In genomic region chr2:234672498-234673150, GRCh38 we compare ENCODE assay signal across 16 cellular contexts.
"Had no signal": no experiment of that assay in that cellular context is flagged by ENCODE, and none has a peak within 500 bp of the region (broad histone marks: within the 10 kb centered on the region; RNA-seq: fewer than 3 reads in every experiment).

No MANE protein-coding gene starts in this region.

- H3K4me3 ChIP-seq: dorsolateral prefrontal cortex, gastrocnemius medialis, heart right ventricle, tibial nerve, uterus had no signal

- H3K4me1 ChIP-seq: gastrocnemius medialis, parathyroid adenoma, uterus had no signal

- H3K79me2 ChIP-seq: parathyroid adenoma had no signal

- H3K27me3 ChIP-seq: gastrocnemius medialis, heart right ventricle, neutrophil, tibial nerve, uterus had no signal

- H3K9me3 ChIP-seq: gastrocnemius medialis, heart right ventricle, neutrophil, tibial nerve, uterus had no signal

- H3K36me3 ChIP-seq: gastrocnemius medialis, heart right ventricle, neutrophil, tibial nerve, uterus had no signal

- H3K27ac ChIP-seq: dorsolateral prefrontal cortex, gastrocnemius medialis, heart right ventricle, neutrophil, parathyroid adenoma, tibial nerve, uterus had no signal

- DNase-seq: activated CD4-positive, alpha-beta memory T cell treated with anti-CD3 and anti-CD28 coated beads for 36 hours; activated CD4-positive, alpha-beta T cell treated with anti-CD3 and anti-CD28 coated beads for 36 hours; activated gamma-delta T cell treated with Interleukin-2 at 50 U/mL for 16 hours; activated T-cell treated with anti-CD3 and anti-CD28 coated beads for 4 hours; dorsolateral prefrontal cortex; heart right ventricle; immature natural killer cell; natural killer cell; small intestine; stimulated activated CD4-positive, alpha-beta T cell treated with anti-CD3 and anti-CD28 coated beads, Interleukin-15, amount 100 ng/mL, for 24 hours; stimulated activated CD4-positive, alpha-beta T cell treated with anti-CD3 and anti-CD28 coated beads, Interleukin-2, amount 100 ng/mL, for 48 hours; uterus had no signal

- H3K9ac ChIP-seq: parathyroid adenoma had no signal

- H2AFZ ChIP-seq: parathyroid adenoma had no signal
